8 cellular contexts compared by ENCODE assay signal in genomic region chr11:65493367-65494176, GRCh38. TPM values are rescaled to one million over a fixed set of nuclear protein-coding genes. Genes with fewer than 3 reads are reported as not detected.
DNase-seq lines count a peak whose midpoint lies in the region; ATAC-seq and TF ChIP-seq lines count a peak whose summit lies in the region.

No MANE protein-coding gene starts in this region.

- ATAC-seq in heart right ventricle (peak in 6 of 8 donors; percentile 10 to 31 (median 18)), HG02763 (IDR thresholded peaks at IDR 0.05; ENCODE audit: unreplicated experiment) (no peak)

- H3K4me3 ChIP-seq in heart right ventricle (peak overlapping the region in 6 of 10 donors; percentile 2 to 27 (median 9)), skeletal muscle cell (ENCODE audit: low read depth, low read length) (no peak overlapping the region)

- no peak for TF ChIP-seq CTCF in heart right ventricle (IDR thresholded peaks at IDR 0.05)
- TF ChIP-seq CTCF in GM20000 (IDR thresholded peaks at IDR 0.05; ENCODE audit: extremely low read depth, missing control alignments): no peak

- CTCF ChIA-PET in activated CD4-positive, alpha-beta memory T cell treated with anti-CD3 and anti-CD28 coated beads for 36 hours (lab: Charles Lee): interaction anchor here (0.8 to 2.7 kb wide), 6 partner anchors 9 to 78 kb away, joined by 3 to 14 read pairs (median 4); no protein-coding TSS in a partner anchor

- no peaks in the 10 kb centered on the region for H3K27me3 Mint-ChIP-seq in activated CD4-positive, alpha-beta memory T cell treated with anti-CD3 and anti-CD28 coated beads for 36 hours

- peaks cover 72 to 94% (median 86%) of the 10 kb centered on the region in 9 donors for H3K4me1 ChIP-seq in heart right ventricle

- 32 to 34% methylated on average over 12 of the region's 12 CpGs for WGBS in heart right ventricle, 2 donors

- H3K9me3 Mint-ChIP-seq in activated CD4-positive, alpha-beta memory T cell treated with anti-CD3 and anti-CD28 coated beads for 36 hours: no peaks in the 10 kb centered on the region

- no peaks in the 10 kb centered on the region for H3K36me3 ChIP-seq in heart right ventricle

- H3K27me3 ChIP-seq in heart right ventricle: no peaks in the 10 kb centered on the region

- H3K36me3 Mint-ChIP-seq in activated CD4-positive, alpha-beta memory T cell treated with anti-CD3 and anti-CD28 coated beads for 36 hours: peaks cover 4% of the 10 kb centered on the region

- H3K4me1 Mint-ChIP-seq in activated CD4-positive, alpha-beta memory T cell treated with anti-CD3 and anti-CD28 coated beads for 36 hours (ENCODE audit: low read depth): peaks cover 57% of the 10 kb centered on the region

- peak overlapping the region; percentile 88 to 100 (median 99) for H3K27ac ChIP-seq in heart right ventricle

- peak; percentile 61 for TF ChIP-seq POLR2A in GM19193 (IDR thresholded peaks at IDR 0.05; ENCODE audit: extremely low read depth, insufficient read depth, insufficient read length)

- peak overlapping the region; percentile 68 for H3K4me3 Mint-ChIP-seq in activated CD4-positive, alpha-beta memory T cell treated with anti-CD3 and anti-CD28 coated beads for 36 hours

- POLR2A ChIA-PET in activated CD4-positive, alpha-beta memory T cell treated with anti-CD3 and anti-CD28 coated beads for 36 hours (lab: Charles Lee): interaction anchor here (1.1 to 26.8 kb wide), 6 partner anchors 10 to 110 kb away, joined by 3 to 4089 read pairs (median 239); partner anchors contain the start of genes MALAT1 and NEAT1

- H3K27ac Mint-ChIP-seq in activated CD4-positive, alpha-beta memory T cell treated with anti-CD3 and anti-CD28 coated beads for 36 hours: peak overlapping the region; percentile 95

- DNase-seq in A172 (ENCODE audit: low spot score) (peak; percentile 96), heart right ventricle (peak; percentile 54 to 86), skeletal muscle cell (ENCODE audit: low read depth) (peak; percentile 88), GM20000 (ENCODE audit: low spot score) (no peak)
- no peak for DNase-seq in activated CD4-positive, alpha-beta memory T cell treated with anti-CD3 and anti-CD28 coated beads for 36 hours
- no peak for DNase-seq in activated CD8-positive, alpha-beta memory T cell treated with anti-CD3 and anti-CD28 coated beads, Interleukin-2, amount 50 U/mL, for 48 hours

- H3K9me3 ChIP-seq in heart right ventricle: no peaks in the 10 kb centered on the region

- intact Hi-C loops in activated CD4-positive, alpha-beta memory T cell treated with anti-CD3 and anti-CD28 coated beads for 36 hours (cut with micrococcal nuclease): no loop called here
- intact Hi-C loops in heart right ventricle (cut with DNase I): loop anchor here in 4 of 10 donors (2.0 kb wide), 3 partner anchors 15 to 19 kb away; no protein-coding TSS in a partner anchor

RNA-seq across cellular contexts. Expression of gene MALAT1, which starts 5.3 kb away (rescaled TPM):
- total RNA-seq in A172 (2014; rRNA removed; shearing (Covaris generic)): 1,067 and 1,084 TPM in 2 replicates
- total RNA-seq in activated CD4-positive, alpha-beta memory T cell treated with anti-CD3 and anti-CD28 coated beads for 36 hours: 1,000 to 10,000 TPM; 8,046 to 8,888 TPM
- total RNA-seq in heart right ventricle: 1,000 to 10,000 TPM; 4,742 to 8,462 (median 5,956) TPM
- 1,000 to 10,000 TPM in 1 of 2 donors, 100 to 1,000 TPM in 1; 205 to 8,339 TPM for polyA plus RNA-seq in heart right ventricle

RNA-seq across cellular contexts. Expression of gene SCYL1, which starts 31.3 kb away (rescaled TPM):
- total RNA-seq in A172 (2014; rRNA removed; shearing (Covaris generic)): 65.6 and 70.6 TPM in 2 replicates
- 10 to 100 TPM; 67.8 to 69.8 TPM for total RNA-seq in activated CD4-positive, alpha-beta memory T cell treated with anti-CD3 and anti-CD28 coated beads for 36 hours
- 10 to 100 TPM; 47.4 to 66.9 (median 55.6) TPM for total RNA-seq in heart right ventricle
- 100 to 1,000 TPM in 1 of 2 donors, 10 to 100 TPM in 1; 90.0 to 130 TPM for polyA plus RNA-seq in heart right ventricle

Comparison
In these comparisons a context has a peak if more than half of its experiments do, and no peak if none do; other contexts are left out.
1. DNase-seq: peak in A172 (single experiment), heart right ventricle (2 of 2) and skeletal muscle cell (single experiment); none in activated CD4-positive, alpha-beta memory T cell treated with anti-CD3 and anti-CD28 coated beads for 36 hours (single experiment), GM20000 (single experiment) and activated CD8-positive, alpha-beta memory T cell treated with anti-CD3 and anti-CD28 coated beads, Interleukin-2, amount 50 U/mL, for 48 hours (single experiment).